Comparison of ENCODE assay signal across 9 cellular contexts in genomic region chr5:149580808-149581191, GRCh38. TPM values are rescaled to one million over a fixed set of nuclear protein-coding genes. Genes with fewer than 3 reads are reported as not detected.
DNase-seq lines count a peak whose midpoint lies in the region; ATAC-seq, FAIRE-seq and TF ChIP-seq lines count a peak whose summit lies in the region.
"Had no signal": no experiment of that assay in that cellular context is flagged by ENCODE, and none has a peak within 500 bp of the region (broad histone marks: within the 10 kb centered on the region; RNA-seq: fewer than 3 reads in every experiment).

No MANE protein-coding gene starts in this region.

- no peaks in the 10 kb centered on the region for H4K20me1 ChIP-seq in HepG2 (ENCODE audit: insufficient read depth, low read length)

- no peak for FAIRE-seq in HepG2 (lab: Jason Lieb, UNC)

- CTCF ChIA-PET in HepG2 (lab: Yijun Ruan, JAX; ENCODE audit: low intra/inter-chr PET ratio, low total read pairs): no interaction called here

- TF ChIP-seq EP300 in HepG2 (IDR thresholded peaks at IDR 0.05; ENCODE audit: low read depth in 2 of 2, low read length in 2 of 2) (no peak), HepG2 (CRISPR knock-in tag; IDR thresholded peaks at IDR 0.05; ENCODE audit: borderline replicate concordance) (no peak), suprapubic skin (IDR thresholded peaks at IDR 0.05) (no peak)

- H3K4me3 ChIP-seq in MG63: peak overlapping the region; percentile 33
- peak overlapping the region; percentile 56 for H3K4me3 ChIP-seq in brain microvascular endothelial cell (ENCODE audit: low read depth, low read length)
- peak overlapping the region; percentile 49 to 72 (median 60) for H3K4me3 ChIP-seq in HepG2 (replicated peaks in 1 of 3; ENCODE audit: insufficient read depth in 1 of 3, low read depth in 2 of 3, low read length in 3 of 3)
- peak overlapping the region; percentile 63 for H3K4me3 ChIP-seq in suprapubic skin

- H3K27me3 ChIP-seq in MG63: no peaks in the 10 kb centered on the region
- no peaks in the 10 kb centered on the region for H3K27me3 ChIP-seq in brain microvascular endothelial cell (replicated peaks)
- H3K27me3 ChIP-seq in HepG2 (ENCODE audit: control insufficient read depth in 1 of 2, insufficient read depth in 2 of 2, low read length in 2 of 2): peaks cover 0 to 35% of the 10 kb centered on the region in 2 experiments; a peak in 2 of 5 replicates
- no peaks in the 10 kb centered on the region for H3K27me3 ChIP-seq in suprapubic skin

- H3K4me2 ChIP-seq in HepG2 (ENCODE audit: low read depth, low read length): peak overlapping the region; percentile 95
- H3K4me2 ChIP-seq: KMS-11 had no signal

- BruUV-seq in HepG2 (replicated peaks; lab: Mats Ljungman, UMichigan): no TSS peak

- H3K27ac ChIP-seq in brain microvascular endothelial cell: no peak overlapping the region
- H3K27ac ChIP-seq in HepG2 (ENCODE audit: extremely low read length, insufficient read depth, low read length): no peak overlapping the region
- peak overlapping the region; percentile 93 for H3K27ac ChIP-seq in suprapubic skin
- H3K27ac ChIP-seq: KMS-11 had no signal

- H2AFZ ChIP-seq in HepG2 (ENCODE audit: low read length): peak overlapping the region; percentile 73

- POLR2A ChIA-PET in HepG2 (lab: Yijun Ruan, JAX): no interaction called here

- TF ChIP-seq RAD21 in HepG2 (CRISPR knock-in tag; IDR thresholded peaks at IDR 0.05): no peak

- in situ Hi-C loops in brain microvascular endothelial cell (cut with HindIII; ENCODE audit: low pct_ligation_motif_present, low sequenced_read_pairs) (no loop called here), HepG2 (cut with HindIII; ENCODE audit: extremely low pct_ligation_motif_present, low pct_unique_long_range_greater_than_20kb) (no loop called here)

- WGBS in HepG2 (ENCODE audit: low lambda C conversion rate): 46% methylated on average over 5 of the region's 10 CpGs
- WGBS in suprapubic skin: 33% methylated on average over 10 of the region's 10 CpGs

- H3K79me2 ChIP-seq in HepG2 (ENCODE audit: insufficient read depth, low read length): no peaks in the 10 kb centered on the region

- H3K9me3 ChIP-seq in MG63 (peaks cover 2% of the 10 kb centered on the region; the same call in 1 of the 2 replicates), HepG2 (ENCODE audit: low read length) (no peaks in the 10 kb centered on the region), suprapubic skin (no peaks in the 10 kb centered on the region)

- no peaks in the 10 kb centered on the region for H3K36me3 ChIP-seq in MG63
- H3K36me3 ChIP-seq in brain microvascular endothelial cell (replicated peaks): no peaks in the 10 kb centered on the region
- no peaks in the 10 kb centered on the region for H3K36me3 ChIP-seq in HepG2 (replicated peaks in 1 of 2; ENCODE audit: control insufficient read depth in 1 of 2, insufficient read depth in 2 of 2, low read length in 2 of 2)
- no peaks in the 10 kb centered on the region for H3K36me3 ChIP-seq in suprapubic skin

- ATAC-seq in HepG2 (peak; percentile 54; the same call in 2 of the 3 replicates), HG02840 (IDR thresholded peaks at IDR 0.05; ENCODE audit: low FRiP score, unreplicated experiment) (no peak)

- TF ChIP-seq POLR2A in HepG2 (IDR thresholded peaks at IDR 0.05; ENCODE audit: insufficient read depth in 1 of 2, low read depth in 2 of 2, low read length in 2 of 2): no peak
- TF ChIP-seq POLR2A in suprapubic skin (IDR thresholded peaks at IDR 0.05): no peak

- intact Hi-C loops in HepG2 (cut with micrococcal nuclease; ENCODE audit: unreplicated experiment): loop anchor here (5.0 kb wide), 1 partner anchor 37 kb away; no protein-coding TSS in a partner anchor

- H3K9ac ChIP-seq in HepG2 (ENCODE audit: insufficient read depth, low read depth, low read length): peak overlapping the region; percentile 44; the same call in 1 of the 2 replicates
- H3K9ac ChIP-seq: KMS-11 had no signal

- DNase-seq in MG63 (no peak), brain microvascular endothelial cell (no peak), HepG2 (ENCODE audit: low spot score) (no peak), suprapubic skin (ENCODE audit: low spot score in 2 of 2) (no peak), GM19238 (ENCODE audit: insufficient read length, low spot score) (no peak), NCI-H748 treated with DMSO at 0.1 percent for 48 hours (lab: John Stamatoyannopoulos, UW) (no peak), SHP77 treated with DMSO at 0.1 percent for 48 hours (lab: John Stamatoyannopoulos, UW) (no peak)

- TF ChIP-seq CTCF in brain microvascular endothelial cell (IDR thresholded peaks at IDR 0.05; ENCODE audit: low read depth, low read length, missing control alignments) (no peak), HepG2 (CRISPR knock-in tag; IDR thresholded peaks at IDR 0.05) (no peak), suprapubic skin (IDR thresholded peaks at IDR 0.05) (no peak)

- H3K4me1 ChIP-seq in HepG2 (ENCODE audit: insufficient read depth, low read length): peaks cover 27% of the 10 kb centered on the region
- peaks cover 35% of the 10 kb centered on the region for H3K4me1 ChIP-seq in suprapubic skin

TF ChIP-seq in HepG2, 621 proteins besides CTCF, POLR2A, EP300 and RAD21:
- TF ChIP-seq FOSL2 (CRISPR knock-in tag; IDR thresholded peaks at IDR 0.05): no peak
- TF ChIP-seq TRIM22 (IDR thresholded peaks at IDR 0.05): no peak
- no peak for TF ChIP-seq ELF4 (CRISPR knock-in tag; IDR thresholded peaks at IDR 0.05; ENCODE audit: borderline replicate concordance)

RNA-seq across cellular contexts. Expression of gene ARHGEF37, which starts 0.5 kb away (rescaled TPM):
- total RNA-seq in MG63 (2014; rRNA removed; shearing (Covaris generic); ENCODE audit: low replicate concordance): 0.17 and 1.1 TPM in 2 replicates
- 0.27 TPM in 1 of 2 replicates, not detected in the other for total RNA-seq in HepG2 (2016; rRNA removed; fragmentation: Illumina TruSeq; extraction: Trizol)
- not detected in 2 replicates for total RNA-seq in HepG2 (2016; cell fraction: cytosol; rRNA removed; fragmentation: Illumina TruSeq; extraction: Trizol; ENCODE audit: low read depth)
- total RNA-seq in HepG2 (2016; cell fraction: insoluble cytoplasmic fraction; rRNA removed; fragmentation: Illumina TruSeq; extraction: Trizol): 0.11 TPM in 1 of 2 replicates, not detected in the other
- total RNA-seq in HepG2 (2016; cell fraction: membrane; rRNA removed; fragmentation: Illumina TruSeq; extraction: Trizol): not detected in 2 replicates
- not detected in 2 replicates for total RNA-seq in HepG2 (2016; cell fraction: nucleus; rRNA removed; fragmentation: Illumina TruSeq; extraction: Trizol)
- polyA plus RNA-seq in HepG2 (2011; rRNA removed): 0.18 and 0.39 TPM in 2 replicates
- polyA plus RNA-seq in HepG2 (2011; cell fraction: cytosol; rRNA removed): 0.05 and 0.23 TPM in 2 replicates
- 0.18 and 0.38 TPM in 2 replicates for polyA plus RNA-seq in HepG2 (2011; cell fraction: nucleus; rRNA removed)
- 0.21 and 0.28 TPM in 2 replicates for polyA plus RNA-seq in HepG2 (2012)
- polyA plus RNA-seq in HepG2 (2016; cell fraction: cytosol; fragmentation: Illumina TruSeq; extraction: Trizol; ENCODE audit: low read depth): not detected in 2 replicates
- not detected in 2 replicates for polyA plus RNA-seq in HepG2 (2016; cell fraction: insoluble cytoplasmic fraction; fragmentation: Illumina TruSeq; extraction: Trizol; ENCODE audit: low read depth)
- not detected in 2 replicates for polyA plus RNA-seq in HepG2 (2016; cell fraction: membrane; fragmentation: Illumina TruSeq; extraction: Trizol; ENCODE audit: low read depth)
- polyA plus RNA-seq in HepG2 (2016; cell fraction: nucleus; fragmentation: Illumina TruSeq; extraction: Trizol; ENCODE audit: insufficient read depth, low read depth): 0.48 TPM in 1 of 2 replicates, not detected in the other
- 0.51 and 1.4 TPM in 2 replicates for polyA minus RNA-seq in HepG2 (2011; rRNA and poly(A)+ RNA removed; ENCODE audit: low replicate concordance)
- polyA minus RNA-seq in HepG2 (2011; cell fraction: cytosol; rRNA and poly(A)+ RNA removed): not detected in 2 replicates
- polyA minus RNA-seq in HepG2 (2011; cell fraction: nucleus; rRNA and poly(A)+ RNA removed): 0.13 and 0.87 TPM in 2 replicates
- total RNA-seq in suprapubic skin: 10 to 100 TPM; 45.4 to 75.3 (median 65.3) TPM

RNA-seq across cellular contexts. Expression of gene CSNK1A1, which starts 29.6 kb away (rescaled TPM):
- 425 and 559 TPM in 2 replicates for total RNA-seq in MG63 (2014; rRNA removed; shearing (Covaris generic); ENCODE audit: low replicate concordance)
- 149 and 210 TPM in 2 replicates for total RNA-seq in HepG2 (2016; rRNA removed; fragmentation: Illumina TruSeq; extraction: Trizol)
- total RNA-seq in HepG2 (2016; cell fraction: cytosol; rRNA removed; fragmentation: Illumina TruSeq; extraction: Trizol; ENCODE audit: low read depth): 27.1 and 35.7 TPM in 2 replicates
- total RNA-seq in HepG2 (2016; cell fraction: insoluble cytoplasmic fraction; rRNA removed; fragmentation: Illumina TruSeq; extraction: Trizol): 145 and 212 TPM in 2 replicates
- total RNA-seq in HepG2 (2016; cell fraction: membrane; rRNA removed; fragmentation: Illumina TruSeq; extraction: Trizol): 84.4 and 87.9 TPM in 2 replicates
- 98.3 and 111 TPM in 2 replicates for total RNA-seq in HepG2 (2016; cell fraction: nucleus; rRNA removed; fragmentation: Illumina TruSeq; extraction: Trizol)
- polyA plus RNA-seq in HepG2 (2011; rRNA removed): 77.3 and 89.0 TPM in 2 replicates
- 49.1 and 57.0 TPM in 2 replicates for polyA plus RNA-seq in HepG2 (2011; cell fraction: cytosol; rRNA removed)
- polyA plus RNA-seq in HepG2 (2011; cell fraction: nucleus; rRNA removed): 50.7 and 55.7 TPM in 2 replicates
- polyA plus RNA-seq in HepG2 (2012): 65.5 and 78.7 TPM in 2 replicates
- polyA plus RNA-seq in HepG2 (2016; cell fraction: cytosol; fragmentation: Illumina TruSeq; extraction: Trizol; ENCODE audit: low read depth): 15.0 and 20.3 TPM in 2 replicates
- 121 and 123 TPM in 2 replicates for polyA plus RNA-seq in HepG2 (2016; cell fraction: insoluble cytoplasmic fraction; fragmentation: Illumina TruSeq; extraction: Trizol; ENCODE audit: low read depth)
- 29.6 and 36.5 TPM in 2 replicates for polyA plus RNA-seq in HepG2 (2016; cell fraction: membrane; fragmentation: Illumina TruSeq; extraction: Trizol; ENCODE audit: low read depth)
- 67.9 and 69.0 TPM in 2 replicates for polyA plus RNA-seq in HepG2 (2016; cell fraction: nucleus; fragmentation: Illumina TruSeq; extraction: Trizol; ENCODE audit: insufficient read depth, low read depth)
- 117 and 141 TPM in 2 replicates for polyA minus RNA-seq in HepG2 (2011; rRNA and poly(A)+ RNA removed; ENCODE audit: low replicate concordance)
- polyA minus RNA-seq in HepG2 (2011; cell fraction: cytosol; rRNA and poly(A)+ RNA removed): 108 and 126 TPM in 2 replicates
- 187 and 216 TPM in 2 replicates for polyA minus RNA-seq in HepG2 (2011; cell fraction: nucleus; rRNA and poly(A)+ RNA removed)
- total RNA-seq in suprapubic skin: 100 to 1,000 TPM; 273 to 365 (median 320) TPM

Comparison
In these comparisons a context has a peak if more than half of its experiments do, and no peak if none do; other contexts are left out.
1. RNA of gene ARHGEF37, which starts 0.5 kb away (total RNA-seq): 45.4 to 75.3 TPM in suprapubic skin; 0.17 to 1.1 TPM in MG63 and 0.11 to 0.27 TPM in HepG2; every median in the first group is over 10 times any median in the second.
2. Peak in every context shown above with its lines, with median percentiles within 50 percentile points of each other: H3K4me3 ChIP-seq.